ENCODE assay signal across 1 cellular context in genomic region chr2:118050386-118050785, GRCh38.
TF ChIP-seq lines count a peak whose summit lies in the region.

No MANE protein-coding gene starts in this region.

TF ChIP-seq in HEK293, 187 proteins besides CTCF, POLR2A, EP300 and RAD21 (continued from another document and continues in another):
- TF ChIP-seq ATF2 (tag by site-specific recombination; IDR thresholded peaks at IDR 0.05; ENCODE audit: low read depth) = no peak
- TF ChIP-seq ZBTB20 (tag by site-specific recombination; IDR thresholded peaks at IDR 0.05) = no peak
- no peak for TF ChIP-seq TSHZ1 (tag by site-specific recombination; IDR thresholded peaks at IDR 0.05; ENCODE audit: borderline replicate concordance)
- peak; percentile 88 for TF ChIP-seq PRDM10 (tag by site-specific recombination; IDR thresholded peaks at IDR 0.05)
- TF ChIP-seq HOXD13 (CRISPR knock-in tag; IDR thresholded peaks at IDR 0.05; ENCODE audit: borderline replicate concordance) = no peak
- TF ChIP-seq ZNF660 (tag by site-specific recombination; IDR thresholded peaks at IDR 0.05) = no peak
- no peak for TF ChIP-seq MZF1 (tag by site-specific recombination; IDR thresholded peaks at IDR 0.05; ENCODE audit: borderline replicate concordance)
- no peak for TF ChIP-seq ZBTB6 (tag by site-specific recombination; IDR thresholded peaks at IDR 0.05)
- TF ChIP-seq GLI2 (tag by site-specific recombination; IDR thresholded peaks at IDR 0.05; ENCODE audit: borderline replicate concordance, low read depth) = no peak
- TF ChIP-seq HOXA7 (CRISPR knock-in tag; IDR thresholded peaks at IDR 0.05; ENCODE audit: borderline replicate concordance) = no peak
- no peak for TF ChIP-seq ZNF335 (tag by site-specific recombination; conservative IDR thresholded peaks at IDR 0.05)
- TF ChIP-seq ZNF692 (tag by site-specific recombination; IDR thresholded peaks at IDR 0.05) = no peak
- no peak for TF ChIP-seq ZNF274 (IDR thresholded peaks at IDR 0.05; ENCODE audit: low read length)
- TF ChIP-seq ZNF274 (tag by site-specific recombination; IDR thresholded peaks at IDR 0.05; ENCODE audit: borderline replicate concordance) = no peak
- no peak for TF ChIP-seq ZNF596 (tag by site-specific recombination; IDR thresholded peaks at IDR 0.05)
- no peak for TF ChIP-seq ZNF449 (tag by site-specific recombination; IDR thresholded peaks at IDR 0.05)
- TF ChIP-seq ZNF280D (tag by site-specific recombination; IDR thresholded peaks at IDR 0.05) = no peak
- no peak for TF ChIP-seq YY2 (tag by site-specific recombination; IDR thresholded peaks at IDR 0.05)
- no peak for TF ChIP-seq GLIS1 (tag by site-specific recombination; IDR thresholded peaks at IDR 0.05)
- no peak for TF ChIP-seq ZNF785 (tag by site-specific recombination; IDR thresholded peaks at IDR 0.05)
- peak; percentile 74 for TF ChIP-seq ZXDB (tag by site-specific recombination; IDR thresholded peaks at IDR 0.05)
- no peak for TF ChIP-seq KLF8 (tag by site-specific recombination; IDR thresholded peaks at IDR 0.05)
- no peak for TF ChIP-seq SP7 (tag by site-specific recombination; IDR thresholded peaks at IDR 0.05)
- no peak for TF ChIP-seq ZNF48 (tag by site-specific recombination; IDR thresholded peaks at IDR 0.05)
- TF ChIP-seq ELK4 (IDR thresholded peaks at IDR 0.05; ENCODE audit: borderline replicate concordance, low read depth, low read length) = no peak
- no peak for TF ChIP-seq ZNF658 (tag by site-specific recombination; IDR thresholded peaks at IDR 0.05)
- TF ChIP-seq ZNF366 (tag by site-specific recombination; conservative IDR thresholded peaks at IDR 0.05) = peak; percentile 21; the same call in 1 of the 2 replicates
- no peak for TF ChIP-seq ZNF24 (tag by site-specific recombination; IDR thresholded peaks at IDR 0.05)
- no peak for TF ChIP-seq ZNF132 (tag by site-specific recombination; IDR thresholded peaks at IDR 0.05; ENCODE audit: borderline replicate concordance)
- TF ChIP-seq ZNF639 (tag by site-specific recombination; IDR thresholded peaks at IDR 0.05) = no peak
- TF ChIP-seq ZNF223 (tag by site-specific recombination; IDR thresholded peaks at IDR 0.05) = no peak
- no peak for TF ChIP-seq ZSCAN18 (tag by site-specific recombination; IDR thresholded peaks at IDR 0.05)
